17 cellular contexts compared by ENCODE assay signal in genomic region chr16:49312389-49312990, GRCh38. TPM values are rescaled to one million over a fixed set of nuclear protein-coding genes. Genes with fewer than 3 reads are reported as not detected.
"Had no signal": no experiment of that assay in that cellular context is flagged by ENCODE, and none has a peak within 500 bp of the region (broad histone marks: within the 10 kb centered on the region; RNA-seq: fewer than 3 reads in every experiment).

No MANE protein-coding gene starts in this region.

- H3K27ac ChIP-seq: body of pancreas, right atrium auricular region, skin epidermis, WERI-Rb-1 had no signal

- H3K27me3 ChIP-seq: right atrium auricular region had no signal

- H3K9me3 ChIP-seq: body of pancreas had no signal

- H3K4me3 ChIP-seq: body of pancreas, right atrium auricular region, skin epidermis had no signal

- H3K36me3 ChIP-seq: right atrium auricular region, WERI-Rb-1 had no signal

- DNase-seq: activated CD4-positive, alpha-beta memory T cell treated with anti-CD3 and anti-CD28 coated beads, Interleukin-2, amount 10 ng/mL, durations not matched to agents 7 days and 5 days; activated effector memory CD4-positive, alpha-beta T cell treated with anti-CD3 and anti-CD28 coated beads, Interleukin-2, amount 50 U/mL, for 16 hours; activated T-cell treated with anti-CD3 and anti-CD28 coated beads, Interleukin-2, amount 50 U/mL, for 24 hours; body of pancreas; effector memory CD8-positive, alpha-beta T cell; head of caudate nucleus; mesendoderm; natural killer cell; occipital lobe; stimulated activated CD4-positive, alpha-beta T cell treated with anti-CD3 and anti-CD28 coated beads, Interleukin-4, amount 100 ng/mL, for 4 hours; stimulated activated CD8-positive, alpha-beta memory T cell treated with anti-CD3 and anti-CD28 coated beads, Interleukin-4, amount 100 ng/mL, for 48 hours; stimulated activated naive CD8-positive, alpha-beta T cell treated with anti-CD3 and anti-CD28 coated beads, Interleukin-15, Interleukin-2, amounts not matched to agents 100 U/mL and 50 U/mL, for 24 hours; trophoblast cell; WERI-Rb-1 had no signal

- H3K4me1 ChIP-seq: body of pancreas, right atrium auricular region had no signal

- ATAC-seq: body of pancreas; effector memory CD8-positive, alpha-beta T cell; natural killer cell; stimulated activated naive CD8-positive, alpha-beta T cell treated with anti-CD3 and anti-CD28 coated beads, Interleukin-15, Interleukin-2, amounts not matched to agents 100 U/mL and 50 U/mL, for 24 hours had no signal

RNA-seq across cellular contexts. Expression of gene CBLN1, which starts 30.9 kb away (rescaled TPM):
- polyA plus RNA-seq: fibroblast of lung had no signal
